ENCODE assay signal across 1 cellular context in the genomic region with DNA sequence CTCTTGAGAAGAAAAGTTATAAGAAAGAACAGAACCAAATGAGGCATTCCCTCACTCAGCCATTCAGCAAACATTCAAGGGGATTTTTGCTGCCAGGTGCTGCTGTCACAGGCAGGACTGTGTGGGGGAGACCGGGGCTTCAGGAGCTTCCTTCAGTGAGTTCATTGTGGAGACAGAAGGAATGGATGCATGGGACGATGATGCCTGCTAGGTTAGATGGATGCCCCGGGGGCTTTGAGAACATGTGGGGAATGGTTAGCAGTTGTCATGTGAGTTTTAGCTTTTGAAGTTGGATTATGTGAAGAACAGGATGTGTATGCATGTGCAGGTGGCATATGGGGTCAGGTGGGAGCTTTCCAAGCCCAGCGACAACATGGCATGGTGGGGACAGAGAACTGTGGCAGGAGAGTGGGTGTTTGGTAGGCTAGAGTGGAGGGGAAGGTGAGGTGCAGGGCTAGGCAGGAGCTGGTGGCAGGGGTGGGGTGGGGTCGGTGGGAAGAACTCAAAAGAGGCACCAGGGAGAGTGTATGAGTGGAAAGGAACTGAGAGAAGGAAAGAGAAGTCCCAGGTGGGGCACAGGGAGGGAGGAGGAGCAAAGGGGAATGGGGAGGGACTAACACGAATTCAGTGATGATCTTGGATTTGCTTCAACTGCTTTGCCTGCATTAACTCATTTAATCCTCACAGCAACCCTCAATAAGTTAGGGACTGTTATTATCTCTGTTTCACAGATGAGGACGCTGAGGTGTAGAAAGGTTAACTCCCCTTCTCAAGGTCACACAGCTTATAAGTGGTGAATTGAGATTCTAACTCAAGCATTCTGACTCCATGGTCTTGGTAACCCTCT.
TF ChIP-seq lines count a peak whose summit lies in the region.

No MANE protein-coding gene starts in this region.

TF ChIP-seq in K562, 482 proteins besides CTCF, POLR2A, EP300 and RAD21 (continued from another document):
- peak; percentile 38; the same call in 1 of the 2 replicates for TF ChIP-seq DPF2 (IDR thresholded peaks at IDR 0.05)
- peak; percentile 97 for TF ChIP-seq ESRRA (IDR thresholded peaks at IDR 0.05; ENCODE audit: borderline replicate concordance, low read depth)
- peak; percentile 31; the same call in 1 of the 2 replicates for TF ChIP-seq CBFA2T2 (conservative IDR thresholded peaks at IDR 0.05)
- TF ChIP-seq TAL1 (IDR thresholded peaks at IDR 0.05), result peak; percentile 27; the same call in 1 of the 2 replicates
- TF ChIP-seq KDM1A (IDR thresholded peaks at IDR 0.05), result peak; percentile 51 to 57; a peak in 2 of 4 replicates
- TF ChIP-seq CTBP1 (IDR thresholded peaks at IDR 0.05; ENCODE audit: borderline replicate concordance), result peak; percentile 25; the same call in 1 of the 2 replicates
- TF ChIP-seq TOE1 (IDR thresholded peaks at IDR 0.05; ENCODE audit: borderline replicate concordance), result no peak
- no peak for TF ChIP-seq TOE1 (CRISPR knock-in tag; IDR thresholded peaks at IDR 0.05; ENCODE audit: borderline replicate concordance, low read depth)
- peak; percentile 72 for TF ChIP-seq CBFA2T3 (IDR thresholded peaks at IDR 0.05)
- no peak for TF ChIP-seq STAT6 (CRISPR knock-in tag; IDR thresholded peaks at IDR 0.05)
- 0 out of 2 replicates have a peak, but pooled peaks have one; percentile 10 for TF ChIP-seq CXXC5 (CRISPR knock-in tag; IDR thresholded peaks at IDR 0.05)
- no peak for TF ChIP-seq ZNF165 (CRISPR knock-in tag; IDR thresholded peaks at IDR 0.05; ENCODE audit: borderline replicate concordance)
- no peak for TF ChIP-seq MYNN (IDR thresholded peaks at IDR 0.05)
- no peak for TF ChIP-seq MYNN (CRISPR knock-in tag; IDR thresholded peaks at IDR 0.05)
- TF ChIP-seq RCOR1 (IDR thresholded peaks at IDR 0.05; ENCODE audit: borderline replicate concordance in 1 of 2, low read depth in 2 of 2, low read length in 2 of 2), result peak in 1 of 2 experiments; percentile 23; a peak in 1 of 4 replicates
- no peak for TF ChIP-seq POLR2B (IDR thresholded peaks at IDR 0.05; ENCODE audit: low read depth, partially characterized antibody)
- TF ChIP-seq NR0B1 (IDR thresholded peaks at IDR 0.05; ENCODE audit: partially characterized antibody), result no peak
- TF ChIP-seq HDAC6 (IDR thresholded peaks at IDR 0.05; ENCODE audit: low read depth, low read length), result no peak
- no peak for TF ChIP-seq CHD7 (IDR thresholded peaks at IDR 0.05; ENCODE audit: low read depth, low read length)
- peak; percentile 43; the same call in 1 of the 2 replicates for TF ChIP-seq ARID1B (IDR thresholded peaks at IDR 0.05)
- no peak for TF ChIP-seq IFI16 (CRISPR knock-in tag; IDR thresholded peaks at IDR 0.05)
